ENCODE assay signal across 9 cellular contexts in genomic region chr5:170296935-170297588, GRCh38. TPM values are rescaled to one million over a fixed set of nuclear protein-coding genes. Genes with fewer than 3 reads are reported as not detected.
A peak's percentile ranks its signal among the peaks of the same experiment; 100 is the strongest.
DNase-seq lines count a peak whose midpoint lies in the region; ATAC-seq and TF ChIP-seq lines count a peak whose summit lies in the region.
"Had no signal": no experiment of that assay in that cellular context is flagged by ENCODE, and none has a peak within 500 bp of the region (broad histone marks: within the 10 kb centered on the region; RNA-seq: fewer than 3 reads in every experiment).

No MANE protein-coding gene starts in this region.

- TF ChIP-seq CTCF in esophagus muscularis mucosa (IDR thresholded peaks at IDR 0.05), result no peak
- no peak for TF ChIP-seq CTCF in tibial artery (IDR thresholded peaks at IDR 0.05)
- no peak for TF ChIP-seq CTCF in nephron progenitor cell (IDR thresholded peaks at IDR 0.05)

- H3K9me3 ChIP-seq in CD4-positive, alpha-beta memory T cell (ENCODE audit: control insufficient read depth in 1 of 2, low read length in 2 of 2), result no peaks in the 10 kb centered on the region
- no peaks in the 10 kb centered on the region for H3K9me3 ChIP-seq in esophagus muscularis mucosa
- no peaks in the 10 kb centered on the region for H3K9me3 ChIP-seq in tibial artery

- peak overlapping the region; percentile 90 for H3K27ac ChIP-seq in CD4-positive, alpha-beta memory T cell (ENCODE audit: low read depth, low read length)
- H3K27ac ChIP-seq in esophagus muscularis mucosa (replicated peaks in 1 of 4) (peak overlapping the region; percentile 57 to 71 (median 66)), tibial artery (peak overlapping the region; percentile 46)

- intact Hi-C loops in CD4-positive, alpha-beta memory T cell (cut with micrococcal nuclease), result loop anchor here (1.0 to 2.0 kb wide), 5 partner anchors 9 to 42 kb away; no protein-coding TSS in a partner anchor
- intact Hi-C loops in esophagus muscularis mucosa (cut with DNase I) (no loop called here), tibial artery (cut with DNase I; ENCODE audit: low total_unique reads) (no loop called here)

- peaks cover 42 to 90% (median 57%) of the 10 kb centered on the region in 4 donors for H3K4me1 Mint-ChIP-seq in CD4-positive, alpha-beta memory T cell
- H3K4me1 Mint-ChIP-seq in nephron progenitor cell, result peaks cover 20% of the 10 kb centered on the region

- no peak for TF ChIP-seq EP300 in esophagus muscularis mucosa (IDR thresholded peaks at IDR 0.05)

- H3K27ac Mint-ChIP-seq in CD4-positive, alpha-beta memory T cell, result peak overlapping the region; percentile 94 to 100 (median 96)
- no peak overlapping the region for H3K27ac Mint-ChIP-seq in nephron progenitor cell

- peak overlapping the region; percentile 95 to 99 (median 98) for H3K4me3 Mint-ChIP-seq in CD4-positive, alpha-beta memory T cell
- no peak overlapping the region for H3K4me3 Mint-ChIP-seq in nephron progenitor cell

- DNase-seq in CD4-positive, alpha-beta memory T cell, result peak in 1 of 5 donors; percentile 40
- DNase-seq in esophagus muscularis mucosa (ENCODE audit: extremely low spot score) (no peak), tibial artery (no peak), DMS 273 treated with DMSO at 0.1 percent for 48 hours (lab: John Stamatoyannopoulos, UW) (no peak), nephron progenitor cell (no peak)
- DNase-seq in stimulated activated CD4-positive, alpha-beta T cell treated with anti-CD3 and anti-CD28 coated beads, Interleukin-2, amount 100 ng/mL, for 24 hours, result no peak

- ATAC-seq in GM19372 (IDR thresholded peaks at IDR 0.05; ENCODE audit: low read depth, unreplicated experiment) (peak; percentile 61), HG03378 (IDR thresholded peaks at IDR 0.05; ENCODE audit: unreplicated experiment) (peak; percentile 65)

- TF ChIP-seq POLR2A in esophagus muscularis mucosa (IDR thresholded peaks at IDR 0.05; ENCODE audit: low read depth), result no peak

- POLR2A ChIA-PET in CD4-positive, alpha-beta memory T cell (lab: Charles Lee; ENCODE audit: partially characterized antibody), result interaction anchor here (0.9 to 26.7 kb wide), 16 partner anchors 9 to 119 kb away, joined by 3 to 1265 read pairs (median 7); no protein-coding TSS in a partner anchor

- H3K36me3 Mint-ChIP-seq in CD4-positive, alpha-beta memory T cell, result peaks cover 42 to 60% of the 10 kb centered on the region in 2 donors
- H3K36me3 Mint-ChIP-seq in nephron progenitor cell (ENCODE audit: low read depth), result no peaks in the 10 kb centered on the region

- peaks cover 20% of the 10 kb centered on the region for H3K36me3 ChIP-seq in CD4-positive, alpha-beta memory T cell (ENCODE audit: insufficient read depth, low read length)
- H3K36me3 ChIP-seq in esophagus muscularis mucosa, result peaks cover 0 to 5% (median 0%) of the 10 kb centered on the region in 4 donors
- no peaks in the 10 kb centered on the region for H3K36me3 ChIP-seq in tibial artery

- CTCF ChIA-PET in CD4-positive, alpha-beta memory T cell (lab: Charles Lee; ENCODE audit: partially characterized antibody), result interaction anchor here (0.9 to 19.2 kb wide), 13 partner anchors 9 to 73 kb away, joined by 3 to 384 read pairs (median 21); no protein-coding TSS in a partner anchor

- H3K27me3 ChIP-seq in CD4-positive, alpha-beta memory T cell (ENCODE audit: insufficient read depth, low read length), result no peaks in the 10 kb centered on the region
- no peaks in the 10 kb centered on the region for H3K27me3 ChIP-seq in esophagus muscularis mucosa
- no peaks in the 10 kb centered on the region for H3K27me3 ChIP-seq in tibial artery

- WGBS in esophagus muscularis mucosa, result 87% methylated on average over 9 of the region's 12 CpGs

- peaks cover 76% of the 10 kb centered on the region for H3K4me1 ChIP-seq in CD4-positive, alpha-beta memory T cell (ENCODE audit: insufficient read depth, low read length)
- H3K4me1 ChIP-seq in esophagus muscularis mucosa (peaks cover 0 to 2% (median 0%) of the 10 kb centered on the region in 4 donors), tibial artery (no peaks in the 10 kb centered on the region)

- no peaks in the 10 kb centered on the region for H3K9me3 Mint-ChIP-seq in CD4-positive, alpha-beta memory T cell
- H3K9me3 Mint-ChIP-seq in nephron progenitor cell, result no peaks in the 10 kb centered on the region

- H3K27me3 Mint-ChIP-seq in CD4-positive, alpha-beta memory T cell, result no peaks in the 10 kb centered on the region
- peaks cover 6% of the 10 kb centered on the region for H3K27me3 Mint-ChIP-seq in nephron progenitor cell (ENCODE audit: low read depth, poor library complexity)

- peak overlapping the region; percentile 97 to 99 for H3K4me3 ChIP-seq in CD4-positive, alpha-beta memory T cell (ENCODE audit: low read length in 2 of 2)
- H3K4me3 ChIP-seq in esophagus muscularis mucosa (peak overlapping the region; percentile 47 to 55 (median 48)), tibial artery (peak overlapping the region; percentile 39 to 40)

RNA-seq across cellular contexts. Expression of gene LCP2, which starts 0.5 kb away (rescaled TPM):
- 100 to 1,000 TPM; 291 to 318 TPM for total RNA-seq in CD4-positive, alpha-beta memory T cell
- 100 to 1,000 TPM; 117 to 259 TPM for polyA plus RNA-seq in CD4-positive, alpha-beta memory T cell
- total RNA-seq in esophagus muscularis mucosa, result 10 to 100 TPM in 2 of 4 donors, 1 to 10 TPM in 2; 6.8 to 20.4 (median 9.0) TPM
- total RNA-seq: renal cortical epithelial cell had no signal

Comparison
In these comparisons a context has a peak if more than half of its experiments do, and no peak if none do; other contexts are left out.
1. H3K4me3 ChIP-seq: peak in every context shown above with its lines; median percentile 98 in CD4-positive, alpha-beta memory T cell; 48 in esophagus muscularis mucosa; 40 in tibial artery.
2. RNA of gene LCP2, which starts 0.5 kb away (total RNA-seq): 291 to 318 TPM in CD4-positive, alpha-beta memory T cell; 6.8 to 20.4 TPM in esophagus muscularis mucosa; every median in the first group is over 10 times any median in the second.
3. Peak in every context shown above with its lines, with median percentiles within 50 percentile points of each other: H3K27ac ChIP-seq.